ENCODE assay signal across 8 cellular contexts in the genomic region with DNA sequence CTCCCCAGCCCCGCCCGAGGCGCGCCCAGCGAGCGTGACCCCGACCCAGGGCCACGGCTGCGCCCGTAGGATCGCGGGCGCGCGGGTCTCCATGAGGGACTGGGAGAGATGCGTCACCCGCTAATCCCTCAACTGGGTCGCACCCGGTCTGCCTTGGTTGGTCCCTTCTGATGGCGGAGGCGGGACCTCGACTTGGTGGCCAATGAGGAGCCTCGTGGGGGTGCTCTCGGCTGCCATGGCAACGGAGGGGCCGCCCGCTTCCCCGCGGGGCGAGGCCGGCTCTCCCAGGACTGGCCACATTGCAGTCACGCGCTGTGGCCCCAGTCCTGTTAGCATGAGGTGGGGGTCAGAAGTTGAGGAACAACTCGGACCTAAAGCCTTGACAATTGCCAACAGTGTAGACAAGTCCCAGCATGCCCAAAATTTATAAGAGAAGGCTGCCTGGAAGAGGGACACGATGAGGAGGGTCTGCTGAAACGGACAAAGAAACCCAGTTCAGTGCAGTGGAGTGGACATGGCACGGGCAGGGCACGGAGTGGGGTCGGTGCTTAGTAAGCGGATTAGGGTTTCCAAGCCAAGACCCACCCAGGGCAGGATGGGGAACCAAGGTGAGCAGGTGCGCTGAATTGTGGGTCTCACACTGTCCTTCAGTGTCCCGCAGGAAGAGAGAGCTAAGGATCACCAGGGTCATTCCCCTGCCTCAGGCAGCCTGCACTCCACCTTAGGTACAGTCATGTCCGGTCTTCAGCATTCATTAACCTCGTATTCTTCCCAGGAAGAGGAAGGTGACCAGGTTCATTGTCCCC. TPM values are rescaled to one million over a fixed set of nuclear protein-coding genes. Genes with fewer than 3 reads are reported as not detected.
A peak's percentile ranks its signal among the peaks of the same experiment; 100 is the strongest.
DNase-seq lines count a peak whose midpoint lies in the region; ATAC-seq and TF ChIP-seq lines count a peak whose summit lies in the region.

No MANE protein-coding gene starts in this region.

- H3K27ac Mint-ChIP-seq in activated CD4-positive, alpha-beta memory T cell treated with anti-CD3 and anti-CD28 coated beads for 36 hours = peak overlapping the region; percentile 100

- H3K4me3 Mint-ChIP-seq in activated CD4-positive, alpha-beta memory T cell treated with anti-CD3 and anti-CD28 coated beads for 36 hours = peak overlapping the region; percentile 86

- CTCF ChIA-PET in BJ (lab: Yijun Ruan, JAX) = interaction anchor here (1.2 to 1.3 kb wide), 2 partner anchors 26 to 72 kb away, joined by 3 read pairs; no protein-coding TSS in a partner anchor
- CTCF ChIA-PET in activated CD4-positive, alpha-beta memory T cell treated with anti-CD3 and anti-CD28 coated beads for 36 hours (lab: Charles Lee) = interaction anchor here (0.8 to 2.0 kb wide), 12 partner anchors 7 to 250 kb away, joined by 3 to 11 read pairs (median 4); partner anchors contain the start of gene DDIT4

- peaks cover 3% of the 10 kb centered on the region for H3K27me3 Mint-ChIP-seq in activated CD4-positive, alpha-beta memory T cell treated with anti-CD3 and anti-CD28 coated beads for 36 hours

- intact Hi-C loops in activated CD4-positive, alpha-beta memory T cell treated with anti-CD3 and anti-CD28 coated beads for 36 hours (cut with micrococcal nuclease) = loop anchor here (1.0 kb wide), 5 partner anchors 7 to 50 kb away; no protein-coding TSS in a partner anchor
- intact Hi-C loops in lower lobe of right lung (cut with DNase I) = no loop called here

- POLR2A ChIA-PET in BJ (lab: Charles Lee) = interaction anchor here (1.0 to 1.1 kb wide), 2 partner anchors 10 to 22 kb away, joined by 3 read pairs; no protein-coding TSS in a partner anchor
- POLR2A ChIA-PET in activated CD4-positive, alpha-beta memory T cell treated with anti-CD3 and anti-CD28 coated beads for 36 hours (lab: Charles Lee) = interaction anchor here (0.6 to 10.6 kb wide), 19 partner anchors 7 to 196 kb away, joined by 3 to 263 read pairs (median 9); partner anchors contain the start of genes ANAPC16, ASCC1 and DDIT4

- no peaks in the 10 kb centered on the region for H3K9me3 ChIP-seq in duodenal mucosa (ENCODE audit: control insufficient read depth in 1 of 2, low read length in 2 of 2)
- H3K9me3 ChIP-seq in lower lobe of right lung = no peaks in the 10 kb centered on the region

- H3K4me3 ChIP-seq in BJ (ENCODE audit: low read depth, low read length) (peak overlapping the region; percentile 53), duodenal mucosa (ENCODE audit: low read depth in 1 of 2, low read length in 2 of 2) (peak overlapping the region; percentile 77), lower lobe of right lung (peak overlapping the region; percentile 73)

- no peaks in the 10 kb centered on the region for H3K27me3 ChIP-seq in BJ (ENCODE audit: control insufficient read depth, insufficient read depth, low read length)
- no peaks in the 10 kb centered on the region for H3K27me3 ChIP-seq in duodenal mucosa (ENCODE audit: control insufficient read depth in 1 of 2, insufficient read depth in 2 of 2, low read length in 2 of 2)
- no peaks in the 10 kb centered on the region for H3K27me3 ChIP-seq in lower lobe of right lung (ENCODE audit: low read depth)

- peak overlapping the region; percentile 96 for H3K27ac ChIP-seq in duodenal mucosa (ENCODE audit: low read depth, low read length)
- peak overlapping the region; percentile 99 for H3K27ac ChIP-seq in lower lobe of right lung

- DNase-seq in BJ (ENCODE audit: low read depth) = peak; percentile 89
- peak; percentile 87 for DNase-seq in GM19238 (ENCODE audit: insufficient read length, low spot score)
- DNase-seq in NCI-H510A treated with DMSO at 0.1 percent for 48 hours (lab: John Stamatoyannopoulos, UW) = peak; percentile 80
- DNase-seq in activated CD4-positive, alpha-beta memory T cell treated with anti-CD3 and anti-CD28 coated beads for 36 hours = peak; percentile 98
- DNase-seq in lower lobe of right lung = peak; percentile 98
- DNase-seq in stimulated activated CD4-positive, alpha-beta T cell treated with anti-CD3 and anti-CD28 coated beads, TNF-alpha, amount 100 ng/mL, for 1 hour (ENCODE audit: low read depth in 3 of 3, low spot score in 1 of 3) = peak; percentile 73 to 80 (median 75)

- peaks cover 14 to 21% of the 10 kb centered on the region in 2 donors for H3K4me1 ChIP-seq in duodenal mucosa (ENCODE audit: control insufficient read depth in 1 of 2, insufficient read depth in 2 of 2, low read length in 2 of 2)
- H3K4me1 ChIP-seq in lower lobe of right lung = peaks cover 25% of the 10 kb centered on the region

- peaks cover 56% of the 10 kb centered on the region for H3K4me1 Mint-ChIP-seq in activated CD4-positive, alpha-beta memory T cell treated with anti-CD3 and anti-CD28 coated beads for 36 hours (ENCODE audit: low read depth)

- H3K9me3 Mint-ChIP-seq in activated CD4-positive, alpha-beta memory T cell treated with anti-CD3 and anti-CD28 coated beads for 36 hours = no peaks in the 10 kb centered on the region

- H3K36me3 ChIP-seq in BJ (ENCODE audit: control insufficient read depth, insufficient read depth, low read length) = no peaks in the 10 kb centered on the region
- H3K36me3 ChIP-seq in duodenal mucosa (ENCODE audit: control insufficient read depth in 1 of 2, insufficient read depth in 2 of 2, low read length in 2 of 2) = no peaks in the 10 kb centered on the region
- no peaks in the 10 kb centered on the region for H3K36me3 ChIP-seq in lower lobe of right lung

- peaks cover 10% of the 10 kb centered on the region for H3K36me3 Mint-ChIP-seq in activated CD4-positive, alpha-beta memory T cell treated with anti-CD3 and anti-CD28 coated beads for 36 hours

- H3K9ac ChIP-seq in duodenal mucosa (ENCODE audit: low read depth in 1 of 2, low read length in 2 of 2) = peak overlapping the region; percentile 92 to 94

- peak; percentile 72 for ATAC-seq in HG03439 (IDR thresholded peaks at IDR 0.05; ENCODE audit: unreplicated experiment)
- ATAC-seq in lower lobe of right lung = peak; percentile 97 to 99

- TF ChIP-seq CTCF in BJ (IDR thresholded peaks at IDR 0.05; ENCODE audit: insufficient read depth, low read depth, low read length) (no peak), lower lobe of right lung (IDR thresholded peaks at IDR 0.05) (no peak)

RNA-seq across cellular contexts. Expression of gene DDIT4, which starts 24.4 kb away (rescaled TPM):
- 152 and 174 TPM in 2 replicates for polyA plus RNA-seq in BJ (2011; rRNA removed)
- 160 and 201 TPM in 2 replicates for polyA minus RNA-seq in BJ (2011; rRNA and poly(A)+ RNA removed)
- total RNA-seq in activated CD4-positive, alpha-beta memory T cell treated with anti-CD3 and anti-CD28 coated beads for 36 hours = 100 to 1,000 TPM; 637 TPM
- 161 TPM for total RNA-seq in lower lobe of right lung

RNA-seq across cellular contexts. Expression of gene DNAJB12, which starts 56.5 kb away (rescaled TPM):
- polyA plus RNA-seq in BJ (2011; rRNA removed) = 26.4 and 38.8 TPM in 2 replicates
- 25.6 and 25.9 TPM in 2 replicates for polyA minus RNA-seq in BJ (2011; rRNA and poly(A)+ RNA removed)
- 10 to 100 TPM; 18.9 to 19.8 TPM for total RNA-seq in activated CD4-positive, alpha-beta memory T cell treated with anti-CD3 and anti-CD28 coated beads for 36 hours
- total RNA-seq in lower lobe of right lung = 44.7 TPM

Comparison
In these comparisons a context has a peak if more than half of its experiments do, and no peak if none do; other contexts are left out.
1. Peak in every context shown above with its lines: DNase-seq, ATAC-seq, H3K4me3 ChIP-seq and H3K27ac ChIP-seq.